In the genomic region with DNA sequence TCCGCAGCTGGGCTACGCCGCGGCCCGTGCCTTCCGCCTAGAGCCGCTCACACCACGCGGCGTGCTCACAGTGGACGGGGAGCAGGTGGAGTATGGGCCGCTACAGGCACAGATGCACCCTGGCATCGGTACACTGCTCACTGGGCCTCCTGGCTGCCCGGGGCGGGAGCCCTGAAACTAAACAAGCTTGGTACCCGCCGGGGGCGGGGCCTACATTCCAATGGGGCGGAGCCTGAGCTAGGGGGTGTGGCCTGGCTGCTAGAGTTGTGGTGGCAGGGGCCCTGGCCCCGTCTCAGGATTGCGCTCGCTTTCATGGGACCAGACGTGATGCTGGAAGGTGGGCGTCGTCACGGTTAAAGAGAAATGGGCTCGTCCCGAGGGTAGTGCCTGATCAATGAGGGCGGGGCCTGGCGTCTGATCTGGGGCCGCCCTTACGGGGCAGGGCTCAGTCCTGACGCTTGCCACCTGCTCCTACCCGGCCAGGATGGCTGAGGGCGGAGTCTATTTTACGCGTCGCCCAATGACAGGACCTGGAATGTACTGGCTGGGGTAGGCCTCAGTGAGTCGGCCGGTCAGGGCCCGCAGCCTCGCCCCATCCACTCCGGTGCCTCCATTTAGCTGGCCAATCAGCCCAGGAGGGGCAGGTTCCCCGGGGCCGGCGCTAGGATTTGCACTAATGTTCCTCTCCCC, we compare ENCODE assay signal across 1 cellular context.
TF ChIP-seq lines count a peak whose summit lies in the region.

No MANE protein-coding gene starts in this region.

TF ChIP-seq in HepG2, 621 proteins besides CTCF, POLR2A, EP300 and RAD21:
- TF ChIP-seq ZNF710 (CRISPR knock-in tag; IDR thresholded peaks at IDR 0.05; ENCODE audit: borderline replicate concordance) = no peak
- no peak for TF ChIP-seq HNRNPK (IDR thresholded peaks at IDR 0.05; ENCODE audit: low read depth, low read length, poor library complexity, severe bottlenecking)
- no peak for TF ChIP-seq ZSCAN22 (CRISPR knock-in tag; IDR thresholded peaks at IDR 0.05)
- TF ChIP-seq ATF6 (CRISPR knock-in tag; conservative IDR thresholded peaks at IDR 0.05) = no peak
- TF ChIP-seq, protein P1, sequence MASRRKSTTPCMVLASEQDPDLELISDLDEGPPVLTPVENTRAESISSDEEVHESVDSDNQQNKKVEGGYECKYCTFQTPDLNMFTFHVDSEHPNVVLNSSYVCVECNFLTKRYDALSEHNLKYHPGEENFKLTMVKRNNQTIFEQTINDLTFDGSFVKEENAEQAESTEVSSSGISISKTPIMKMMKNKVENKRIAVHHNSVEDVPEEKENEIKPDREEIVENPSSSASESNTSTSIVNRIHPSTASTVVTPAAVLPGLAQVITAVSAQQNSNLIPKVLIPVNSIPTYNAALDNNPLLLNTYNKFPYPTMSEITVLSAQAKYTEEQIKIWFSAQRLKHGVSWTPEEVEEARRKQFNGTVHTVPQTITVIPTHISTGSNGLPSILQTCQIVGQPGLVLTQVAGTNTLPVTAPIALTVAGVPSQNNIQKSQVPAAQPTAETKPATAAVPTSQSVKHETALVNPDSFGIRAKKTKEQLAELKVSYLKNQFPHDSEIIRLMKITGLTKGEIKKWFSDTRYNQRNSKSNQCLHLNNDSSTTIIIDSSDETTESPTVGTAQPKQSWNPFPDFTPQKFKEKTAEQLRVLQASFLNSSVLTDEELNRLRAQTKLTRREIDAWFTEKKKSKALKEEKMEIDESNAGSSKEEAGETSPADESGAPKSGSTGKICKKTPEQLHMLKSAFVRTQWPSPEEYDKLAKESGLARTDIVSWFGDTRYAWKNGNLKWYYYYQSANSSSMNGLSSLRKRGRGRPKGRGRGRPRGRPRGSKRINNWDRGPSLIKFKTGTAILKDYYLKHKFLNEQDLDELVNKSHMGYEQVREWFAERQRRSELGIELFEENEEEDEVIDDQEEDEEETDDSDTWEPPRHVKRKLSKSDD (CRISPR knock-in tag; IDR thresholded peaks at IDR 0.05; ENCODE audit: low read depth) = no peak
- TF ChIP-seq, protein P2, sequence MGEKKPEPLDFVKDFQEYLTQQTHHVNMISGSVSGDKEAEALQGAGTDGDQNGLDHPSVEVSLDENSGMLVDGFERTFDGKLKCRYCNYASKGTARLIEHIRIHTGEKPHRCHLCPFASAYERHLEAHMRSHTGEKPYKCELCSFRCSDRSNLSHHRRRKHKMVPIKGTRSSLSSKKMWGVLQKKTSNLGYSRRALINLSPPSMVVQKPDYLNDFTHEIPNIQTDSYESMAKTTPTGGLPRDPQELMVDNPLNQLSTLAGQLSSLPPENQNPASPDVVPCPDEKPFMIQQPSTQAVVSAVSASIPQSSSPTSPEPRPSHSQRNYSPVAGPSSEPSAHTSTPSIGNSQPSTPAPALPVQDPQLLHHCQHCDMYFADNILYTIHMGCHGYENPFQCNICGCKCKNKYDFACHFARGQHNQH (CRISPR knock-in tag; IDR thresholded peaks at IDR 0.05) = no peak
- 0 out of 2 replicates have a peak, but pooled peaks have one; percentile 31 for TF ChIP-seq HOXA3 (CRISPR knock-in tag; IDR thresholded peaks at IDR 0.05)
- no peak for TF ChIP-seq SP5 (CRISPR knock-in tag; IDR thresholded peaks at IDR 0.05; ENCODE audit: borderline replicate concordance, low read depth)
- peak; percentile 72 for TF ChIP-seq RBFOX2 (IDR thresholded peaks at IDR 0.05; ENCODE audit: low read depth, low read length)
- TF ChIP-seq ZNF800 (CRISPR knock-in tag; IDR thresholded peaks at IDR 0.05) = no peak
- no peak for TF ChIP-seq SMYD3 (CRISPR knock-in tag; IDR thresholded peaks at IDR 0.05)
- TF ChIP-seq SRSF4 (IDR thresholded peaks at IDR 0.05; ENCODE audit: low read depth, low read length, poor library complexity, severe bottlenecking) = no peak
- no peak for TF ChIP-seq NFYC (CRISPR knock-in tag; IDR thresholded peaks at IDR 0.05)
- peak; percentile 48; the same call in 1 of the 2 replicates for TF ChIP-seq ZC3H13 (CRISPR knock-in tag; IDR thresholded peaks at IDR 0.05)
- no peak for TF ChIP-seq ZC3H4 (CRISPR knock-in tag; IDR thresholded peaks at IDR 0.05; ENCODE audit: borderline replicate concordance)
- 0 out of 2 replicates have a peak, but pooled peaks have one; percentile 18 for TF ChIP-seq POLR2G (IDR thresholded peaks at IDR 0.05; ENCODE audit: low read depth, low read length)
- TF ChIP-seq AGO1 (IDR thresholded peaks at IDR 0.05; ENCODE audit: low read depth, low read length, poor library complexity, severe bottlenecking) = peak; percentile 93
- no peak for TF ChIP-seq ZKSCAN1 (IDR thresholded peaks at IDR 0.05; ENCODE audit: low read length)
- TF ChIP-seq, protein P3, sequence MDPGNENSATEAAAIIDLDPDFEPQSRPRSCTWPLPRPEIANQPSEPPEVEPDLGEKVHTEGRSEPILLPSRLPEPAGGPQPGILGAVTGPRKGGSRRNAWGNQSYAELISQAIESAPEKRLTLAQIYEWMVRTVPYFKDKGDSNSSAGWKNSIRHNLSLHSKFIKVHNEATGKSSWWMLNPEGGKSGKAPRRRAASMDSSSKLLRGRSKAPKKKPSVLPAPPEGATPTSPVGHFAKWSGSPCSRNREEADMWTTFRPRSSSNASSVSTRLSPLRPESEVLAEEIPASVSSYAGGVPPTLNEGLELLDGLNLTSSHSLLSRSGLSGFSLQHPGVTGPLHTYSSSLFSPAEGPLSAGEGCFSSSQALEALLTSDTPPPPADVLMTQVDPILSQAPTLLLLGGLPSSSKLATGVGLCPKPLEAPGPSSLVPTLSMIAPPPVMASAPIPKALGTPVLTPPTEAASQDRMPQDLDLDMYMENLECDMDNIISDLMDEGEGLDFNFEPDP (CRISPR knock-in tag; conservative IDR thresholded peaks at IDR 0.05) = no peak
- TF ChIP-seq HNRNPLL (IDR thresholded peaks at IDR 0.05; ENCODE audit: low read depth, low read length, poor library complexity, severe bottlenecking) = peak; percentile 15
- no peak for TF ChIP-seq CBFB (CRISPR knock-in tag; IDR thresholded peaks at IDR 0.05)
- no peak for TF ChIP-seq SMARCC2 (IDR thresholded peaks at IDR 0.05)
- TF ChIP-seq ZNF724P (CRISPR knock-in tag; IDR thresholded peaks at IDR 0.05; ENCODE audit: borderline replicate concordance) = 0 out of 2 replicates have a peak, but pooled peaks have one; percentile 30
- TF ChIP-seq, protein P4, sequence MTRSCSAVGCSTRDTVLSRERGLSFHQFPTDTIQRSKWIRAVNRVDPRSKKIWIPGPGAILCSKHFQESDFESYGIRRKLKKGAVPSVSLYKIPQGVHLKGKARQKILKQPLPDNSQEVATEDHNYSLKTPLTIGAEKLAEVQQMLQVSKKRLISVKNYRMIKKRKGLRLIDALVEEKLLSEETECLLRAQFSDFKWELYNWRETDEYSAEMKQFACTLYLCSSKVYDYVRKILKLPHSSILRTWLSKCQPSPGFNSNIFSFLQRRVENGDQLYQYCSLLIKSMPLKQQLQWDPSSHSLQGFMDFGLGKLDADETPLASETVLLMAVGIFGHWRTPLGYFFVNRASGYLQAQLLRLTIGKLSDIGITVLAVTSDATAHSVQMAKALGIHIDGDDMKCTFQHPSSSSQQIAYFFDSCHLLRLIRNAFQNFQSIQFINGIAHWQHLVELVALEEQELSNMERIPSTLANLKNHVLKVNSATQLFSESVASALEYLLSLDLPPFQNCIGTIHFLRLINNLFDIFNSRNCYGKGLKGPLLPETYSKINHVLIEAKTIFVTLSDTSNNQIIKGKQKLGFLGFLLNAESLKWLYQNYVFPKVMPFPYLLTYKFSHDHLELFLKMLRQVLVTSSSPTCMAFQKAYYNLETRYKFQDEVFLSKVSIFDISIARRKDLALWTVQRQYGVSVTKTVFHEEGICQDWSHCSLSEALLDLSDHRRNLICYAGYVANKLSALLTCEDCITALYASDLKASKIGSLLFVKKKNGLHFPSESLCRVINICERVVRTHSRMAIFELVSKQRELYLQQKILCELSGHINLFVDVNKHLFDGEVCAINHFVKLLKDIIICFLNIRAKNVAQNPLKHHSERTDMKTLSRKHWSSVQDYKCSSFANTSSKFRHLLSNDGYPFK (CRISPR knock-in tag; IDR thresholded peaks at IDR 0.05; ENCODE audit: borderline replicate concordance) = no peak
- TF ChIP-seq PAX8 (CRISPR knock-in tag; IDR thresholded peaks at IDR 0.05; ENCODE audit: borderline replicate concordance) = no peak
- 0 out of 2 replicates have a peak, but pooled peaks have one; percentile 5 for TF ChIP-seq CSRNP1 (CRISPR knock-in tag; IDR thresholded peaks at IDR 0.05)
- no peak for TF ChIP-seq ZBTB3 (CRISPR knock-in tag; IDR thresholded peaks at IDR 0.05; ENCODE audit: borderline replicate concordance, low read depth)
- 0 out of 2 replicates have a peak, but pooled peaks have one; percentile 49 for TF ChIP-seq HNRNPL (IDR thresholded peaks at IDR 0.05; ENCODE audit: low read depth, low read length)
- no peak for TF ChIP-seq MAF1 (CRISPR knock-in tag; IDR thresholded peaks at IDR 0.05; ENCODE audit: borderline replicate concordance)
- TF ChIP-seq ZNF598 (CRISPR knock-in tag; IDR thresholded peaks at IDR 0.05; ENCODE audit: borderline replicate concordance) = no peak
- no peak for TF ChIP-seq ZNF567 (CRISPR knock-in tag; IDR thresholded peaks at IDR 0.05; ENCODE audit: borderline replicate concordance)
- no peak for TF ChIP-seq FOXO1 (CRISPR knock-in tag; IDR thresholded peaks at IDR 0.05)
- TF ChIP-seq CCDC6 (CRISPR knock-in tag; IDR thresholded peaks at IDR 0.05) = no peak
- TF ChIP-seq AGO2 (optimal IDR thresholded peaks at IDR 0.05; ENCODE audit: low read depth, low read length) = peak; percentile 93
